ENCODE assay signal across 8 cellular contexts in the genomic region with DNA sequence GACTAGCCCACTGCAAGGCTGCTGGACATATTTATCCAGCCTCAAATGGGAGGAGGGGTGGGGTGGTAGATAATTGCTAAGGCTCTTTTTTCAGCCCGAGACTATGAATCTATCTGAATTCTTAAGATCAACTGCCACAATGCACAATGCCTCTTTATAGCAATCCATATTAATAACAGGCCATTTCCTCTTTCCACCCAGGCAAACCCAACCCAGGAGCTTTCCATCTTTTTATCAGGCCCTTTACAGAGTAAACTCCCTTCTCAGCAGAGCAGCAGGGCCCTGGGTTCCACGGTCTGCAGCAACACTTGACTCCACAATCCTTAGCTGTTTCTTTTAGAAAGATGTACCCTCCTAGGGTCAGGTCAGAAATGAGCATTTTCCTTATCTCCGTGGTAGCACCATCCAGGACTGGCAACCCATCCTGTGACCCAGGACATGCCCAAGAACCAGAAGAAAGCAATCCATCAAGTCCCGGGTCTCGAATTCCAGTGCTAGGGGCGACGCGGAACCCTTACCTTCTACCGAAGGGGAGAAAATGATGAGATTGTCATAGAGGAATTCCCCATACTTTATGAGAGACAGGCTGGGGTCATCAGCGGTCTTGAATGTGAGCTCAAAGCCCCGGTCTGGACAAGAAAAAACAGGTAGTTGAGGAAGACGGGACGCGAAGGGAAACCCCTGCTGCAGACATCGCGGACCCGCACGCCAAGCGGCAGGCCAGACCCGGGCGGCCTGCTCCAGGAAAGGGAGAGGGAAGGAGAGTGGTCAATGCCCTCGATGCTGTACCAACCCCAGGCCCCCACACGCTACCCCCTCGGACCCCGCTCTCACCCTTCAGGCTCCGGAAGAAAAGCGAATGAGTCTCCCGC. TPM values are rescaled to one million over a fixed set of nuclear protein-coding genes. Genes with fewer than 3 reads are reported as not detected.
DNase-seq lines count a peak whose midpoint lies in the region; ATAC-seq and TF ChIP-seq lines count a peak whose summit lies in the region.

No MANE protein-coding gene starts in this region.

- H3K27me3 Mint-ChIP-seq in nephron (ENCODE audit: low read depth) = no peaks in the 10 kb centered on the region

- no peaks in the 10 kb centered on the region for H3K9me3 ChIP-seq in Panc1 (ENCODE audit: control insufficient read depth, insufficient read depth, low read depth, low read length)

- H3K4me1 Mint-ChIP-seq in nephron = peaks cover 35% of the 10 kb centered on the region

- peaks cover 21% of the 10 kb centered on the region for H3K36me3 Mint-ChIP-seq in nephron (ENCODE audit: low read depth)

- TSS peak; percentile 73 for BruUV-seq in Panc1 (replicated peaks; lab: Mats Ljungman, UMichigan)

- peak; percentile 2 for ATAC-seq in Panc1

- CTCF ChIA-PET in Panc1 (lab: Charles Lee) = interaction anchor here (0.6 kb wide), 1 partner anchor 512 kb away, joined by 6 read pairs; no protein-coding TSS in a partner anchor

- no peak for TF ChIP-seq CTCF in Panc1 (IDR thresholded peaks at IDR 0.05)
- no peak for TF ChIP-seq CTCF in nephron (IDR thresholded peaks at IDR 0.05; ENCODE audit: unreplicated experiment in 3 of 3)

- peak overlapping the region; percentile 99 to 100 (median 100) for H3K4me3 Mint-ChIP-seq in nephron

- H3K27ac Mint-ChIP-seq in nephron = peak overlapping the region; percentile 89 to 98 (median 96)

- H3K27ac ChIP-seq in Panc1 (ENCODE audit: low read length) = peak overlapping the region; percentile 96

- H3K4me1 ChIP-seq in Panc1 (ENCODE audit: control insufficient read depth, insufficient read depth, low read length) = peaks cover 10% of the 10 kb centered on the region

- intact Hi-C loops in Panc1 (cut with micrococcal nuclease; ENCODE audit: unreplicated experiment) = no loop called here

- in situ Hi-C loops in Panc1 (cut with HindIII; ENCODE audit: low pct_unique_long_range_greater_than_20kb, low sequenced_read_pairs) = no loop called here

- H3K9me3 Mint-ChIP-seq in nephron = no peaks in the 10 kb centered on the region

- no peaks in the 10 kb centered on the region for H3K27me3 ChIP-seq in Panc1 (ENCODE audit: control insufficient read depth, insufficient read depth, low read length)

- peak overlapping the region; percentile 88 to 100 for H3K4me3 ChIP-seq in Panc1 (ENCODE audit: low read depth in 2 of 2, low read length in 2 of 2)

- POLR2A ChIA-PET in Panc1 (lab: Charles Lee) = interaction anchor here (0.5 to 1.1 kb wide), 3 partner anchors 15 to 1049 kb away, joined by 3 to 8 read pairs (median 4); no protein-coding TSS in a partner anchor

- DNase-seq in stimulated activated CD4-positive, alpha-beta T cell treated with anti-CD3 and anti-CD28 coated beads, Interleukin-4, amount 100 ng/mL, for 24 hours = peak; percentile 19
- DNase-seq in stimulated activated CD4-positive, alpha-beta T cell treated with anti-CD3 and anti-CD28 coated beads, Interleukin-1b, Interleukin-23, amount 100 ng/mL, for 48 hours = no peak
- DNase-seq in Panc1 (ENCODE audit: low read depth, low spot score) (no peak), NCI-H1436 (lab: John Stamatoyannopoulos, UW) (no peak), OCI-M2 (lab: John Stamatoyannopoulos, UW; ENCODE audit: unreplicated experiment) (no peak), NCI-H774 (lab: John Stamatoyannopoulos, UW) (no peak)
- peak; percentile 26 for DNase-seq in effector CD8-positive, alpha-beta T cell (lab: John Stamatoyannopoulos, UW)

- peaks cover 17% of the 10 kb centered on the region for H3K36me3 ChIP-seq in Panc1 (ENCODE audit: control insufficient read depth, insufficient read depth, low read length)

RNA-seq across cellular contexts. Expression of a gene that starts 0.6 kb away (rescaled TPM):
- 337 TPM for total RNA-seq in Panc1 (2021; ENCODE audit: unreplicated experiment)
- 314 TPM for polyA plus RNA-seq in Panc1 (2012; ENCODE audit: insufficient read length)

RNA-seq across cellular contexts. Expression of a gene that starts 27.3 kb away (rescaled TPM):
- 32.1 TPM for total RNA-seq in Panc1 (2021; ENCODE audit: unreplicated experiment)
- 48.0 TPM for polyA plus RNA-seq in Panc1 (2012; ENCODE audit: insufficient read length)

RNA-seq across cellular contexts. Expression of a gene that starts 57.2 kb away (rescaled TPM):
- total RNA-seq in Panc1 (2021; ENCODE audit: unreplicated experiment) = 3.9 TPM
- polyA plus RNA-seq in Panc1 (2012; ENCODE audit: insufficient read length) = 6.4 TPM

Comparison
In these comparisons a context has a peak if more than half of its experiments do, and no peak if none do; other contexts are left out.
1. DNase-seq: peak in stimulated activated CD4-positive, alpha-beta T cell treated with anti-CD3 and anti-CD28 coated beads, Interleukin-4, amount 100 ng/mL, for 24 hours (single experiment) and effector CD8-positive, alpha-beta T cell (single experiment); none in stimulated activated CD4-positive, alpha-beta T cell treated with anti-CD3 and anti-CD28 coated beads, Interleukin-1b, Interleukin-23, amount 100 ng/mL, for 48 hours (single experiment), Panc1 (single experiment), NCI-H1436 (single experiment), OCI-M2 (single experiment) and NCI-H774 (single experiment).